Comparison of ENCODE assay signal across 13 cellular contexts in the genomic region with DNA sequence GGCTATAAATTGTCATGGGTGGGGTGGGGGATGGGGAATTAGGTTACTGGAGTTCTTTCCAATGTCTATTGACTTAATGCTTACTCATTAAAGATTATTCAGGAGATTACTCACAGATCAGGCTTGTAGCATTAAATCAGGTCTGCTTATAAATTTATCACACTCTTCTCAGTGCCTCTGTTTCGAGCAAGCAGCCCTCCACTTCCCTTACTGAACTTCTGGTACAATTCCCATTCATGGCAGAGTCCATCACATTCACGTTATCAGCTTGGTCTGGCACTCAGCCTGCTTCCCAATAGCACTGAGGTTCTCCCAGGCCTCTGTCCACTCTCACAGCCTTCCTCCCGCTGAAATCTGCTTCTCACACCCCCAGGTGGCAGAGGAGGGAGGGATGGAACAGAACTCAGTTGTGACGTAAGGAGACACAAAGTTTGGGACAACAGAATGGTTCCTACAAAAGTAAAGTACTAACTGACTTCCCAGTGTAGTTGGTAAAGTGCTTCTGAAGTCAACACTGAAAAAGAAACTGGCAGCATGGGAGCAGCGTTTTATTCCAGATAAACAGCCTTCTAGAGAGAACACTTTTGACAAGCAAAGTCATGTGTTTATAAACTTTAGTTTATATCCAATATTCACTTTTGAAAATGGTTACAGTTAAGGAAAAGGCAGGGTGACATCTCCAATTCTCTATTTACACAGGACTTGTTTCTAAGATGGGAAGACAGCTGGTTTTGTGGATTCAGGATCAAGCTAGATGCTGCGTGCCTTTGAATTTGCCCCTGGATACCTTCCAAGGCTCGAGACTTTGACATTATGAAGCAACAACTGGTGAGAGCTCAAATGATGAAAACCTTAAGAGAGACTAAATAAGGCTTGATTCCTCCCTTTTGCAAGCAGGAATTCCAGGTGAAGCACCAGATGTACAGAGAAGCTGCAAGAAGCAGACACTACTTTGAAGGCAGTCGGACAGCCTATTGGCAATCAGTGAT.
DNase-seq lines count a peak whose midpoint lies in the region; ATAC-seq, FAIRE-seq and TF ChIP-seq lines count a peak whose summit lies in the region.
"Had no signal": no experiment of that assay in that cellular context is flagged by ENCODE, and none has a peak within 500 bp of the region (broad histone marks: within the 10 kb centered on the region; RNA-seq: fewer than 3 reads in every experiment).

No MANE protein-coding gene starts in this region.

- H3K79me2 ChIP-seq in GM23338 (replicated peaks; ENCODE audit: insufficient read depth): no peaks in the 10 kb centered on the region; the same call in 1 of the 2 replicates
- H3K79me2 ChIP-seq in astrocyte (ENCODE audit: insufficient read depth, low read length): no peaks in the 10 kb centered on the region

- H3K4me3 ChIP-seq in GM23338 (no peak overlapping the region), astrocyte (ENCODE audit: insufficient read depth, low read depth, low read length) (no peak overlapping the region), heart left ventricle (no peak overlapping the region), sigmoid colon (no peak overlapping the region)
- H3K4me3 ChIP-seq: SK-N-MC had no signal

- peak overlapping the region; percentile 29 for H3K9ac ChIP-seq in astrocyte (ENCODE audit: low read length)

- H3K27ac ChIP-seq in GM23338 (ENCODE audit: low read depth) (no peak overlapping the region), astrocyte (ENCODE audit: low read depth, low read length) (peak overlapping the region; percentile 39), heart left ventricle (peak overlapping the region in 5 of 12 donors; percentile 7 to 77 (median 38)), sigmoid colon (peak overlapping the region; percentile 72 to 84 (median 80))
- H3K27ac ChIP-seq: SK-N-MC had no signal

- H3K36me3 ChIP-seq in GM23338 (ENCODE audit: insufficient read depth) (no peaks in the 10 kb centered on the region), astrocyte (ENCODE audit: insufficient read depth, low read length) (no peaks in the 10 kb centered on the region), heart left ventricle (peaks cover 0 to 3% (median 0%) of the 10 kb centered on the region in 9 donors), sigmoid colon (no peaks in the 10 kb centered on the region)

- intact Hi-C loops in heart left ventricle (cut with DNase I) (loop anchor here in 2 of 10 donors (2.0 to 5.0 kb wide), 2 partner anchors 82 kb away; partner anchors contain the start of gene ATXN7L1 (in 2 of the 2)), sigmoid colon (cut with DNase I) (loop anchor here (10.0 kb wide), 1 partner anchor 80 kb away; the partner anchor contains the start of gene ATXN7L1)
- intact Hi-C loops in activated CD4-positive, alpha-beta T cell treated with anti-CD3 and anti-CD28 coated beads for 36 hours (cut with DNase I, micrococcal nuclease): no loop called here

- H2AFZ ChIP-seq in GM23338 (no peak overlapping the region), astrocyte (ENCODE audit: low read depth, low read length) (no peak overlapping the region)

- CTCF ChIA-PET in activated CD4-positive, alpha-beta T cell treated with anti-CD3 and anti-CD28 coated beads for 36 hours (lab: Charles Lee): interaction anchor here (2.3 kb wide), 1 partner anchor 8 kb away, joined by 14 read pairs; no protein-coding TSS in a partner anchor

- H3K4me3 Mint-ChIP-seq in GM23338 (no peak overlapping the region), astrocyte (ENCODE audit: unreplicated experiment) (no peak overlapping the region)
- no peak overlapping the region for H3K4me3 Mint-ChIP-seq in activated CD4-positive, alpha-beta T cell treated with anti-CD3 and anti-CD28 coated beads for 36 hours

- H3K4me1 Mint-ChIP-seq in GM23338 (peaks cover 57% of the 10 kb centered on the region), astrocyte (ENCODE audit: low read depth, unreplicated experiment) (peaks cover 28% of the 10 kb centered on the region)
- peaks cover 20% of the 10 kb centered on the region for H3K4me1 Mint-ChIP-seq in activated CD4-positive, alpha-beta T cell treated with anti-CD3 and anti-CD28 coated beads for 36 hours

- no peak for DNase-seq in GM23338 (ENCODE audit: low spot score)
- peak; percentile 51 for DNase-seq in astrocyte (ENCODE audit: low read depth)
- DNase-seq in heart left ventricle: peak in 4 of 5 donors; percentile 20 to 56 (median 44)
- DNase-seq in sigmoid colon: peak; percentile 77
- no peak for DNase-seq in activated gamma-delta T cell treated with Interleukin-2 at 50 U/mL for 16 hours
- DNase-seq in activated CD4-positive, alpha-beta T cell treated with anti-CD3 and anti-CD28 coated beads for 36 hours: no peak
- no peak for DNase-seq in NCI-H187 treated with DMSO at 0.1 percent for 48 hours (lab: John Stamatoyannopoulos, UW)
- DNase-seq: activated CD4-positive, alpha-beta T cell treated with anti-CD3 and anti-CD28 coated beads for 4 hours; DMS79 treated with DMSO at 0.1 percent for 48 hours; NCI-H2227 treated with DMSO at 0.1 percent for 48 hours had no signal

- peaks cover 7% of the 10 kb centered on the region for H3K27me3 Mint-ChIP-seq in GM23338 (ENCODE audit: insufficient read depth, low read depth, poor library complexity)
- no peaks in the 10 kb centered on the region for H3K27me3 Mint-ChIP-seq in astrocyte (ENCODE audit: low read depth, unreplicated experiment)
- H3K27me3 Mint-ChIP-seq in activated CD4-positive, alpha-beta T cell treated with anti-CD3 and anti-CD28 coated beads for 36 hours: no peaks in the 10 kb centered on the region

- H3K4me2 ChIP-seq in GM23338 (no peak overlapping the region), astrocyte (ENCODE audit: low read length) (peak overlapping the region; percentile 68)

- TF ChIP-seq POLR2A in heart left ventricle (IDR thresholded peaks at IDR 0.05) (no peak), sigmoid colon (IDR thresholded peaks at IDR 0.05) (no peak)

- H3K36me3 Mint-ChIP-seq in GM23338 (ENCODE audit: low read depth): peaks cover 26% of the 10 kb centered on the region
- H3K36me3 Mint-ChIP-seq in astrocyte (ENCODE audit: low read depth, unreplicated experiment): peaks cover 11% of the 10 kb centered on the region
- peaks cover 2% of the 10 kb centered on the region for H3K36me3 Mint-ChIP-seq in activated CD4-positive, alpha-beta T cell treated with anti-CD3 and anti-CD28 coated beads for 36 hours (ENCODE audit: low read depth)
- H3K36me3 Mint-ChIP-seq: activated naive CD4-positive, alpha-beta T cell treated with anti-CD3 and anti-CD28 coated beads, Interleukin-2, amount 50 U/mL, for 72 hours had no signal

- TF ChIP-seq CTCF in GM23338 (conservative IDR thresholded peaks at IDR 0.05; ENCODE audit: low read depth in 2 of 2): 0 out of 4 replicates have a peak, but pooled peaks of 1 of the 2 experiments have one; percentile 25
- no peak for TF ChIP-seq CTCF in astrocyte (IDR thresholded peaks at IDR 0.05; ENCODE audit: insufficient read depth, low read depth, low read length)
- TF ChIP-seq CTCF in heart left ventricle (IDR thresholded peaks at IDR 0.05): no peak
- TF ChIP-seq CTCF in sigmoid colon (IDR thresholded peaks at IDR 0.05): no peak

- H3K9me3 ChIP-seq in astrocyte (ENCODE audit: insufficient read depth, low read depth, low read length): no peaks in the 10 kb centered on the region
- no peaks in the 10 kb centered on the region for H3K9me3 ChIP-seq in heart left ventricle
- H3K9me3 ChIP-seq in sigmoid colon: no peaks in the 10 kb centered on the region

- POLR2A ChIA-PET in activated CD4-positive, alpha-beta T cell treated with anti-CD3 and anti-CD28 coated beads for 36 hours (lab: Charles Lee): no interaction called here

- 0 out of 2 replicates have a peak, but pooled peaks cover 8% of the 10 kb centered on the region for H3F3A ChIP-seq in GM23338 (replicated peaks; ENCODE audit: low read depth)

- H3K27ac Mint-ChIP-seq in GM23338: peak overlapping the region; percentile 17; the same call in 1 of the 2 replicates
- H3K27ac Mint-ChIP-seq in astrocyte (ENCODE audit: unreplicated experiment): no peak overlapping the region
- no peak overlapping the region for H3K27ac Mint-ChIP-seq in activated CD4-positive, alpha-beta T cell treated with anti-CD3 and anti-CD28 coated beads for 36 hours
- H3K27ac Mint-ChIP-seq: activated naive CD4-positive, alpha-beta T cell treated with anti-CD3 and anti-CD28 coated beads, Interleukin-2, amount 50 U/mL, for 72 hours had no signal

- peaks cover 19% of the 10 kb centered on the region; the same call in 1 of the 2 replicates for H4K20me1 ChIP-seq in GM23338 (replicated peaks; ENCODE audit: insufficient read depth)
- H4K20me1 ChIP-seq in astrocyte (ENCODE audit: insufficient read depth, low read length): peaks cover 2% of the 10 kb centered on the region

- peaks cover 44% of the 10 kb centered on the region for H3K4me1 ChIP-seq in GM23338 (ENCODE audit: insufficient read depth)
- peaks cover 17% of the 10 kb centered on the region for H3K4me1 ChIP-seq in astrocyte (ENCODE audit: insufficient read depth, low read length)
- H3K4me1 ChIP-seq in heart left ventricle: peaks cover 0 to 28% (median 13%) of the 10 kb centered on the region in 12 donors
- H3K4me1 ChIP-seq in sigmoid colon: peaks cover 0 to 54% (median 45%) of the 10 kb centered on the region in 4 donors

- H3K9me3 Mint-ChIP-seq in GM23338: no peaks in the 10 kb centered on the region
- H3K9me3 Mint-ChIP-seq in astrocyte (ENCODE audit: unreplicated experiment): no peaks in the 10 kb centered on the region
- H3K9me3 Mint-ChIP-seq in activated CD4-positive, alpha-beta T cell treated with anti-CD3 and anti-CD28 coated beads for 36 hours (ENCODE audit: low read depth): no peaks in the 10 kb centered on the region
- H3K9me3 Mint-ChIP-seq: activated naive CD4-positive, alpha-beta T cell treated with anti-CD3 and anti-CD28 coated beads, Interleukin-2, amount 50 U/mL, for 72 hours had no signal

- no peaks in the 10 kb centered on the region; the same call in 1 of the 2 replicates for H3K9me2 ChIP-seq in GM23338 (ENCODE audit: insufficient read depth)

- no peak for FAIRE-seq in astrocyte (lab: Jason Lieb, UNC)

- H3K27me3 ChIP-seq in GM23338 (ENCODE audit: insufficient read depth) (no peaks in the 10 kb centered on the region), astrocyte (ENCODE audit: insufficient read depth, low read length) (no peaks in the 10 kb centered on the region), heart left ventricle (no peaks in the 10 kb centered on the region), sigmoid colon (no peaks in the 10 kb centered on the region)

- TF ChIP-seq EP300 in sigmoid colon (IDR thresholded peaks at IDR 0.05): peak in 1 of 4 donors; percentile 18

- WGBS in heart left ventricle, 4 donors: 28 to 42% (median 38%) methylated on average over 8 of the region's 8 CpGs
- 62 to 70% methylated on average over 8 of the region's 8 CpGs for WGBS in sigmoid colon, 2 donors

- ATAC-seq in GM23338: no peak
- ATAC-seq in heart left ventricle: peak; percentile 48 to 79 (median 71)
- no peak for ATAC-seq in HG03139 (IDR thresholded peaks at IDR 0.05; ENCODE audit: unreplicated experiment)
- ATAC-seq in activated CD4-positive, alpha-beta T cell treated with anti-CD3 and anti-CD28 coated beads for 36 hours: no peak
- ATAC-seq: activated naive CD4-positive, alpha-beta T cell treated with anti-CD3 and anti-CD28 coated beads, Interleukin-2, amount 50 U/mL, for 72 hours had no signal

TF ChIP-seq in GM23338, 12 proteins besides CTCF, POLR2A, EP300 and RAD21 (continues in another document):
- TF ChIP-seq ZNF114 (CRISPR knock-in tag; IDR thresholded peaks at IDR 0.05) (no peak), CREB1 (CRISPR knock-in tag; IDR thresholded peaks at IDR 0.05; ENCODE audit: low read depth) (no peak)

Comparison
In these comparisons a context has a peak if more than half of its experiments do, and no peak if none do; other contexts are left out.
1. ATAC-seq: peak in heart left ventricle (4 of 4); none in GM23338 (single experiment), HG03139 (single experiment) and activated CD4-positive, alpha-beta T cell treated with anti-CD3 and anti-CD28 coated beads for 36 hours (single experiment).
2. DNase-seq: peak in astrocyte (single experiment), heart left ventricle (4 of 5) and sigmoid colon (single experiment); none in GM23338 (single experiment), activated gamma-delta T cell treated with Interleukin-2 at 50 U/mL for 16 hours (single experiment), activated CD4-positive, alpha-beta T cell treated with anti-CD3 and anti-CD28 coated beads for 36 hours (single experiment) and NCI-H187 treated with DMSO at 0.1 percent for 48 hours (single experiment).